Comparison of ENCODE assay signal across 2 cellular contexts in the genomic region with DNA sequence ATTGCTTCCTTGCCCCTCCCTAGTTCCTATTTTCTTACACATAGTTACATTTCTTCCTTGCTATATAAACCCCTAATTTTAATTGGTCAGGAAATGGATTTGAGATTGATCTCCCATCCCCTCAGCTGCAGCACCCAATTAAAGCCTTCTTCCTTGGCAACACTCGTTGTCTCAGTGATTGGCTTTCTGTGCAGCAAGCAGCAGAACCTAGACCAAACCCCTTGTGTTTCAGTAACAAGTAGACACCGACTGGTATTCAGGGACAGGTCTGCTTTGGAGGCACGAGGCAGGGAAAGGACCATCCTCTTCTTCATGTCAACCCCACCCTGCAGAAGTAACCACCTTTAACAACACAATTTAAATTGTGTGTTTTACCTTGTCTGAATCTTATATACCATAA.
TF ChIP-seq lines count a peak whose summit lies in the region.

No MANE protein-coding gene starts in this region.

TF ChIP-seq in HCT116, 20 proteins besides CTCF, POLR2A, EP300 and RAD21 (continued from another document):
- TF ChIP-seq FOSL1 (IDR thresholded peaks at IDR 0.05; ENCODE audit: low read depth) (no peak), CBX3 (IDR thresholded peaks at IDR 0.05; ENCODE audit: low read depth) (peak; percentile 75)
- TF ChIP-seq, protein P1, sequence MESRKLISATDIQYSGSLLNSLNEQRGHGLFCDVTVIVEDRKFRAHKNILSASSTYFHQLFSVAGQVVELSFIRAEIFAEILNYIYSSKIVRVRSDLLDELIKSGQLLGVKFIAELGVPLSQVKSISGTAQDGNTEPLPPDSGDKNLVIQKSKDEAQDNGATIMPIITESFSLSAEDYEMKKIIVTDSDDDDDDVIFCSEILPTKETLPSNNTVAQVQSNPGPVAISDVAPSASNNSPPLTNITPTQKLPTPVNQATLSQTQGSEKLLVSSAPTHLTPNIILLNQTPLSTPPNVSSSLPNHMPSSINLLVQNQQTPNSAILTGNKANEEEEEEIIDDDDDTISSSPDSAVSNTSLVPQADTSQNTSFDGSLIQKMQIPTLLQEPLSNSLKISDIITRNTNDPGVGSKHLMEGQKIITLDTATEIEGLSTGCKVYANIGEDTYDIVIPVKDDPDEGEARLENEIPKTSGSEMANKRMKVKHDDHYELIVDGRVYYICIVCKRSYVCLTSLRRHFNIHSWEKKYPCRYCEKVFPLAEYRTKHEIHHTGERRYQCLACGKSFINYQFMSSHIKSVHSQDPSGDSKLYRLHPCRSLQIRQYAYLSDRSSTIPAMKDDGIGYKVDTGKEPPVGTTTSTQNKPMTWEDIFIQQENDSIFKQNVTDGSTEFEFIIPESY (IDR thresholded peaks at IDR 0.05; ENCODE audit: extremely low read depth, insufficient replicate concordance, low read length), result no peak
TF ChIP-seq in HCT116: peak in this region for 1.

TF ChIP-seq in K562, 482 proteins besides CTCF, POLR2A, EP300 and RAD21:
- TF ChIP-seq, protein P2, sequence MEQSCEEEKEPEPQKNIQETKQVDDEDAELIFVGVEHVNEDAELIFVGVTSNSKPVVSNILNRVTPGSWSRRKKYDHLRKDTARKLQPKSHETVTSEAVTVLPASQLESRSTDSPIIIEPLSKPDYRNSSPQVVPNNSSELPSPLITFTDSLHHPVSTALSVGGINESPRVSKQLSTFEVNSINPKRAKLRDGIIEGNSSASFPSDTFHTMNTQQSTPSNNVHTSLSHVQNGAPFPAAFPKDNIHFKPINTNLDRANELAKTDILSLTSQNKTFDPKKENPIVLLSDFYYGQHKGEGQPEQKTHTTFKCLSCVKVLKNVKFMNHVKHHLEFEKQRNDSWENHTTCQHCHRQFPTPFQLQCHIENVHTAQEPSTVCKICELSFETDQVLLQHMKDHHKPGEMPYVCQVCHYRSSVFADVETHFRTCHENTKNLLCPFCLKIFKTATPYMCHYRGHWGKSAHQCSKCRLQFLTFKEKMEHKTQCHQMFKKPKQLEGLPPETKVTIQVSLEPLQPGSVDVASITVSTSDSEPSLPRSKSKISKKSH (CRISPR knock-in tag; IDR thresholded peaks at IDR 0.05), result no peak
- TF ChIP-seq TRIM28 (IDR thresholded peaks at IDR 0.05) (0 out of 2 replicates have a peak, but pooled peaks have one; percentile 44), HDAC2 (IDR thresholded peaks at IDR 0.05) (no peak), ZC3H4 (CRISPR knock-in tag; IDR thresholded peaks at IDR 0.05; ENCODE audit: borderline replicate concordance) (no peak), NR2F6 (CRISPR knock-in tag; IDR thresholded peaks at IDR 0.05) (no peak), CBX5 (IDR thresholded peaks at IDR 0.05; ENCODE audit: borderline replicate concordance, low read depth) (peak; percentile 93)
- TF ChIP-seq, protein P3, sequence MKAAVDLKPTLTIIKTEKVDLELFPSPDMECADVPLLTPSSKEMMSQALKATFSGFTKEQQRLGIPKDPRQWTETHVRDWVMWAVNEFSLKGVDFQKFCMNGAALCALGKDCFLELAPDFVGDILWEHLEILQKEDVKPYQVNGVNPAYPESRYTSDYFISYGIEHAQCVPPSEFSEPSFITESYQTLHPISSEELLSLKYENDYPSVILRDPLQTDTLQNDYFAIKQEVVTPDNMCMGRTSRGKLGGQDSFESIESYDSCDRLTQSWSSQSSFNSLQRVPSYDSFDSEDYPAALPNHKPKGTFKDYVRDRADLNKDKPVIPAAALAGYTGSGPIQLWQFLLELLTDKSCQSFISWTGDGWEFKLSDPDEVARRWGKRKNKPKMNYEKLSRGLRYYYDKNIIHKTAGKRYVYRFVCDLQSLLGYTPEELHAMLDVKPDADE (conservative IDR thresholded peaks at IDR 0.05; ENCODE audit: control insufficient read depth, low read depth, low read length), result no peak
